17 cellular contexts compared by ENCODE assay signal in genomic region chr3:140956058-140956835, GRCh38.
"Had no signal": no experiment of that assay in that cellular context is flagged by ENCODE, and none has a peak within 500 bp of the region (broad histone marks: within the 10 kb centered on the region; RNA-seq: fewer than 3 reads in every experiment).

No MANE protein-coding gene starts in this region.

- H3K27me3 ChIP-seq: suprapubic skin had no signal

- H3K27ac Mint-ChIP-seq: activated CD4-positive, alpha-beta memory T cell treated with anti-CD3 and anti-CD28 coated beads for 36 hours; activated naive CD4-positive, alpha-beta T cell treated with anti-CD3 and anti-CD28 coated beads, Interleukin-2, amount 10 ng/mL, durations not matched to agents 7 days and 5 days; activated T-cell treated with anti-CD3 and anti-CD28 coated beads, Interleukin-2, amount 50 U/mL, for 24 hours; naive thymus-derived CD4-positive, alpha-beta T cell; stimulated activated naive CD8-positive, alpha-beta T cell treated with anti-CD3 and anti-CD28 coated beads, Interleukin-15, Interleukin-2, amounts not matched to agents 100 ng/mL and 50 ng/mL, for 24 hours had no signal

- H3K27ac ChIP-seq: parathyroid adenoma, skin epidermis, suprapubic skin had no signal

- H3K27me3 Mint-ChIP-seq: activated CD4-positive, alpha-beta memory T cell treated with anti-CD3 and anti-CD28 coated beads for 36 hours; activated naive CD4-positive, alpha-beta T cell treated with anti-CD3 and anti-CD28 coated beads, Interleukin-2, amount 10 ng/mL, durations not matched to agents 7 days and 5 days; activated T-cell treated with anti-CD3 and anti-CD28 coated beads, Interleukin-2, amount 50 U/mL, for 24 hours; naive thymus-derived CD4-positive, alpha-beta T cell; stimulated activated naive CD8-positive, alpha-beta T cell treated with anti-CD3 and anti-CD28 coated beads, Interleukin-15, Interleukin-2, amounts not matched to agents 100 ng/mL and 50 ng/mL, for 24 hours had no signal

- H3K9ac ChIP-seq: parathyroid adenoma had no signal

- ATAC-seq: esophagus mucosa; naive thymus-derived CD4-positive, alpha-beta T cell had no signal

- FAIRE-seq: astrocyte had no signal

- DNase-seq: activated CD4-positive, alpha-beta memory T cell treated with anti-CD3 and anti-CD28 coated beads for 36 hours; activated naive CD4-positive, alpha-beta T cell treated with anti-CD3 and anti-CD28 coated beads, Interleukin-2, amount 10 ng/mL, durations not matched to agents 7 days and 5 days; activated T-cell treated with anti-CD3 and anti-CD28 coated beads, Interleukin-2, amount 50 U/mL, for 24 hours; kidney glomerular epithelial cell; mucosa of descending colon; naive thymus-derived CD4-positive, alpha-beta T cell; retina; stimulated activated CD4-positive, alpha-beta T cell treated with anti-CD3 and anti-CD28 coated beads, Interleukin-15, amount 100 ng/mL, for 24 hours; T-helper 1 cell; T1000; trophoblast cell had no signal

- H3K9me3 ChIP-seq: mucosa of descending colon, suprapubic skin had no signal

- H3K4me3 ChIP-seq: mucosa of descending colon, skin epidermis, suprapubic skin had no signal

- H2AFZ ChIP-seq: parathyroid adenoma had no signal

- H3K9me3 Mint-ChIP-seq: activated CD4-positive, alpha-beta memory T cell treated with anti-CD3 and anti-CD28 coated beads for 36 hours; activated naive CD4-positive, alpha-beta T cell treated with anti-CD3 and anti-CD28 coated beads, Interleukin-2, amount 10 ng/mL, durations not matched to agents 7 days and 5 days; activated T-cell treated with anti-CD3 and anti-CD28 coated beads, Interleukin-2, amount 50 U/mL, for 24 hours; naive thymus-derived CD4-positive, alpha-beta T cell; stimulated activated naive CD8-positive, alpha-beta T cell treated with anti-CD3 and anti-CD28 coated beads, Interleukin-15, Interleukin-2, amounts not matched to agents 100 ng/mL and 50 ng/mL, for 24 hours had no signal

- H3K4me3 Mint-ChIP-seq: activated CD4-positive, alpha-beta memory T cell treated with anti-CD3 and anti-CD28 coated beads for 36 hours; activated naive CD4-positive, alpha-beta T cell treated with anti-CD3 and anti-CD28 coated beads, Interleukin-2, amount 10 ng/mL, durations not matched to agents 7 days and 5 days; activated T-cell treated with anti-CD3 and anti-CD28 coated beads, Interleukin-2, amount 50 U/mL, for 24 hours; naive thymus-derived CD4-positive, alpha-beta T cell; stimulated activated naive CD8-positive, alpha-beta T cell treated with anti-CD3 and anti-CD28 coated beads, Interleukin-15, Interleukin-2, amounts not matched to agents 100 ng/mL and 50 ng/mL, for 24 hours had no signal
